ENCODE assay signal across 1 cellular context in genomic region chr7:66905689-66906088, GRCh38.
TF ChIP-seq lines count a peak whose summit lies in the region.

No MANE protein-coding gene starts in this region.

TF ChIP-seq in IMR-90, 13 proteins besides CTCF, POLR2A, EP300 and RAD21 (continued from another document):
- TF ChIP-seq ELK1 (IDR thresholded peaks at IDR 0.05; ENCODE audit: borderline replicate concordance, low read depth, low read length) (no peak), MXI1 (IDR thresholded peaks at IDR 0.05; ENCODE audit: borderline replicate concordance, low read depth, low read length) (no peak), FOS (IDR thresholded peaks at IDR 0.05; ENCODE audit: low read depth, low read length) (no peak), CHD1 (IDR thresholded peaks at IDR 0.05; ENCODE audit: low read depth, low read length) (no peak), RFX5 (IDR thresholded peaks at IDR 0.05; ENCODE audit: low read depth, low read length) (no peak), CEBPB (IDR thresholded peaks at IDR 0.05; ENCODE audit: low read depth, low read length) (no peak), MAZ (IDR thresholded peaks at IDR 0.05; ENCODE audit: borderline replicate concordance, low read depth, low read length) (no peak), SMC3 (IDR thresholded peaks at IDR 0.05; ENCODE audit: low read depth, low read length) (no peak), MAFK (IDR thresholded peaks at IDR 0.05; ENCODE audit: low read depth, low read length) (no peak), RCOR1 (IDR thresholded peaks at IDR 0.05; ENCODE audit: insufficient replicate concordance, low read length) (no peak)
